2 cellular contexts compared by ENCODE assay signal in genomic region chr4:102511830-102512605, GRCh38.
TF ChIP-seq lines count a peak whose summit lies in the region.

No MANE protein-coding gene starts in this region.

TF ChIP-seq in IMR-90, 13 proteins besides CTCF, POLR2A, EP300 and RAD21:
- peak; percentile 57 for TF ChIP-seq CEBPB (IDR thresholded peaks at IDR 0.05; ENCODE audit: low read depth, low read length)
- TF ChIP-seq MAFK (IDR thresholded peaks at IDR 0.05; ENCODE audit: low read depth, low read length): no peak

TF ChIP-seq in H1, 55 proteins besides CTCF, POLR2A, EP300 and RAD21:
- TF ChIP-seq KDM5A (IDR thresholded peaks at IDR 0.05; ENCODE audit: low read length): no peak
- no peak for TF ChIP-seq CBX8 (IDR thresholded peaks at IDR 0.05; ENCODE audit: borderline replicate concordance, low read depth, low read length)
- peak; percentile 21; the same call in 1 of the 2 replicates for TF ChIP-seq CEBPB (IDR thresholded peaks at IDR 0.05; ENCODE audit: low read depth, low read length)
- TF ChIP-seq FOSL1 (IDR thresholded peaks at IDR 0.05; ENCODE audit: insufficient read depth, low read depth, low read length): no peak
- TF ChIP-seq BRCA1 (IDR thresholded peaks at IDR 0.05; ENCODE audit: low read depth, low read length): no peak
TF ChIP-seq in H1: peak in this region for 1.
